Comparison of ENCODE assay signal across 18 cellular contexts in the genomic region with DNA sequence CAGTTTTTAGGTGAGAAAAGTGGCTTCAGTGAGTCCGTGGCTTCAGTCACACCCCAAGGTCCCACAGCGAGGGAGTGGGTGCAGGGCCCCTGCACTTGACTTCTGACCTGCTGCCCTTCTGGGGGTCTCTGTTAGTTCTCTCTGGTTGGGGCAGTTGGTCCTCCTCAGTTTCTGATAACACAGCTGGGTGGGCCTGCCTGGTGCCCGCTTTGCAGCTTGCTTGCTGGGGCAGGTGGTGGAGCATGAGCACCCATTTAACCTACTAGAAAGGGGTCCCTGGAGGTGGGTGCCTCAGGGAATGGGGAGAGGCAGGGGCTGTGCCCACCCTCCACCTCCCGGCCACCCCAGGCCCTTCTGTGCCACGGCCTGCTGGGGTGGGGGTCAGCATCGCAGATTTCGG.
"Had no signal": no experiment of that assay in that cellular context is flagged by ENCODE, and none has a peak within 500 bp of the region (broad histone marks: within the 10 kb centered on the region; RNA-seq: fewer than 3 reads in every experiment).

No MANE protein-coding gene starts in this region.

- H3K27me3 Mint-ChIP-seq: stimulated activated naive CD8-positive, alpha-beta T cell treated with anti-CD3 and anti-CD28 coated beads, Interleukin-15, Interleukin-2, amounts not matched to agents 100 ng/mL and 50 ng/mL, for 24 hours had no signal

- H3K9me3 Mint-ChIP-seq: activated B cell treated with CpG ODN at 0.5 μM for 24 hours; stimulated activated naive CD8-positive, alpha-beta T cell treated with anti-CD3 and anti-CD28 coated beads, Interleukin-15, Interleukin-2, amounts not matched to agents 100 ng/mL and 50 ng/mL, for 24 hours had no signal

- H3K27ac Mint-ChIP-seq: activated B cell treated with CpG ODN at 0.5 μM for 24 hours; activated naive CD4-positive, alpha-beta T cell treated with anti-CD3 and anti-CD28 coated beads for 36 hours; activated naive CD8-positive, alpha-beta T cell treated with anti-CD3 and anti-CD28 coated beads, Interleukin-2, amount 10 ng/mL, durations not matched to agents 7 days and 5 days; progenitor cell of endocrine pancreas; stimulated activated naive CD8-positive, alpha-beta T cell treated with anti-CD3 and anti-CD28 coated beads, Interleukin-15, Interleukin-2, amounts not matched to agents 100 ng/mL and 50 ng/mL, for 24 hours had no signal

- H3K4me3 Mint-ChIP-seq: activated B cell treated with CpG ODN at 0.5 μM for 24 hours; activated naive CD4-positive, alpha-beta T cell treated with anti-CD3 and anti-CD28 coated beads for 36 hours; activated naive CD8-positive, alpha-beta T cell treated with anti-CD3 and anti-CD28 coated beads, Interleukin-2, amount 10 ng/mL, durations not matched to agents 7 days and 5 days; stimulated activated naive CD8-positive, alpha-beta T cell treated with anti-CD3 and anti-CD28 coated beads, Interleukin-15, Interleukin-2, amounts not matched to agents 100 ng/mL and 50 ng/mL, for 24 hours had no signal

- H3K4me3 ChIP-seq: thyroid gland had no signal

- DNase-seq: activated B cell treated with CpG ODN at 0.5 μM for 24 hours; activated CD4-positive, alpha-beta T cell treated with anti-CD3 and anti-CD28 coated beads for 4 hours; activated CD4-positive, alpha-beta T cell treated with anti-CD3 and anti-CD28 coated beads, Interleukin-2, amount 50 U/mL, for 48 hours; activated naive CD4-positive, alpha-beta T cell treated with anti-CD3 and anti-CD28 coated beads for 36 hours; activated naive CD8-positive, alpha-beta T cell treated with anti-CD3 and anti-CD28 coated beads, Interleukin-2, amount 10 ng/mL, durations not matched to agents 7 days and 5 days; activated T-cell treated with anti-CD3 and anti-CD28 coated beads, Interleukin-2, amount 50 U/mL, for 48 hours; amniotic stem cell; cerebellar nuclear complex; effector CD4-positive, alpha-beta T cell; erythroblast; foreskin keratinocyte; left ventricle myocardium superior; stimulated activated CD4-positive, alpha-beta T cell treated with anti-CD3 and anti-CD28 coated beads, Interleukin-12 subunit alpha, Interleukin-12 subunit beta, amount 100 ng/mL, for 4 hours; substantia nigra; T-helper 9 cell; thyroid gland had no signal

- H3K9me3 ChIP-seq: thyroid gland had no signal

- H3K4me1 ChIP-seq: foreskin keratinocyte, thyroid gland had no signal

- H3K36me3 Mint-ChIP-seq: activated naive CD8-positive, alpha-beta T cell treated with anti-CD3 and anti-CD28 coated beads, Interleukin-2, amount 10 ng/mL, durations not matched to agents 7 days and 5 days had no signal

- H3K27me3 ChIP-seq: thyroid gland had no signal

- H3K4me1 Mint-ChIP-seq: activated B cell treated with CpG ODN at 0.5 μM for 24 hours had no signal

- H3K36me3 ChIP-seq: thyroid gland had no signal

- H3K27ac ChIP-seq: foreskin keratinocyte, thyroid gland had no signal
